1 cellular context compared by ENCODE assay signal in genomic region chr20:50298554-50299324, GRCh38.
A peak's percentile ranks its signal among the peaks of the same experiment; 100 is the strongest.
TF ChIP-seq lines count a peak whose summit lies in the region.

No MANE protein-coding gene starts in this region.

TF ChIP-seq in HepG2, 621 proteins besides CTCF, POLR2A, EP300 and RAD21 (continued from another document):
- TF ChIP-seq SMC3 (IDR thresholded peaks at IDR 0.05; ENCODE audit: low read length) (peak; percentile 14; the same call in 1 of the 2 replicates), TMF1 (CRISPR knock-in tag; IDR thresholded peaks at IDR 0.05; ENCODE audit: low read depth) (no peak), ZGPAT (CRISPR knock-in tag; IDR thresholded peaks at IDR 0.05) (peak; percentile 34; the same call in 1 of the 2 replicates), MYPOP (CRISPR knock-in tag; IDR thresholded peaks at IDR 0.05) (0 out of 2 replicates have a peak, but pooled peaks have one; percentile 37), SOX5 (CRISPR knock-in tag; IDR thresholded peaks at IDR 0.05; ENCODE audit: borderline replicate concordance) (peak; percentile 35; the same call in 1 of the 2 replicates), AGO2 (optimal IDR thresholded peaks at IDR 0.05; ENCODE audit: low read depth, low read length) (no peak), ZNF121 (CRISPR knock-in tag; IDR thresholded peaks at IDR 0.05) (no peak), HIC2 (CRISPR knock-in tag; IDR thresholded peaks at IDR 0.05; ENCODE audit: low read depth) (peak; percentile 61; the same call in 1 of the 2 replicates), PHB2 (IDR thresholded peaks at IDR 0.05; ENCODE audit: partially characterized antibody) (no peak), ZFP90 (CRISPR knock-in tag; IDR thresholded peaks at IDR 0.05; ENCODE audit: borderline replicate concordance) (no peak), ZFP91 (CRISPR knock-in tag; IDR thresholded peaks at IDR 0.05; ENCODE audit: borderline replicate concordance) (peak; percentile 70; the same call in 1 of the 2 replicates), FOSL2 (CRISPR knock-in tag; IDR thresholded peaks at IDR 0.05) (peak; percentile 15; the same call in 1 of the 2 replicates), ZNF281 (CRISPR knock-in tag; IDR thresholded peaks at IDR 0.05; ENCODE audit: borderline replicate concordance) (no peak; the same call in 1 of the 2 replicates), ZNF431 (CRISPR knock-in tag; IDR thresholded peaks at IDR 0.05; ENCODE audit: borderline replicate concordance, low read depth) (no peak), ZBTB33 (CRISPR knock-in tag; IDR thresholded peaks at IDR 0.05) (peak; percentile 99)
